10 cellular contexts compared by ENCODE assay signal in genomic region chr15:68816158-68816557, GRCh38. TPM values are rescaled to one million over a fixed set of nuclear protein-coding genes. Genes with fewer than 3 reads are reported as not detected.
DNase-seq lines count a peak whose midpoint lies in the region; ATAC-seq and TF ChIP-seq lines count a peak whose summit lies in the region.
"Had no signal": no experiment of that assay in that cellular context is flagged by ENCODE, and none has a peak within 500 bp of the region (broad histone marks: within the 10 kb centered on the region; RNA-seq: fewer than 3 reads in every experiment).

No MANE protein-coding gene starts in this region.

- no peaks in the 10 kb centered on the region for H3K9me3 ChIP-seq in T-helper 17 cell (ENCODE audit: control insufficient read depth, low read length, poor library complexity, severe bottlenecking)
- no peaks in the 10 kb centered on the region for H3K9me3 ChIP-seq in hepatocyte (ENCODE audit: low read depth)

- DNase-seq in NCI-H82 (lab: John Stamatoyannopoulos, UW): peak; percentile 56
- DNase-seq in NCI-H82 treated with DMSO at 0.1 percent for 48 hours (lab: John Stamatoyannopoulos, UW; ENCODE audit: unreplicated experiment): no peak
- DNase-seq in T-helper 17 cell: no peak
- no peak for DNase-seq in hepatocyte (ENCODE audit: low spot score)
- DNase-seq in COLO829 (ENCODE audit: low spot score): no peak
- no peak for DNase-seq in NCI-H446 (lab: John Stamatoyannopoulos, UW)
- DNase-seq in GM20000 (ENCODE audit: low spot score): no peak
- DNase-seq: 8988T, activated gamma-delta T cell had no signal

- peak overlapping the region; percentile 98 for H3K27ac Mint-ChIP-seq in T-helper 17 cell
- peak overlapping the region; percentile 99 for H3K27ac Mint-ChIP-seq in stimulated activated memory B cell treated with anti-CD40 and anti-IgM and Interleukin-4, amounts not matched to agents 10 μg/mL and 1 μg/mL and 100 μg/mL, for 72 hours

- H4K20me1 ChIP-seq in hepatocyte (ENCODE audit: insufficient read depth, poor library complexity, severe bottlenecking): peaks cover 43% of the 10 kb centered on the region

- H3K4me1 ChIP-seq in hepatocyte (ENCODE audit: insufficient read depth): peaks cover 38% of the 10 kb centered on the region

- peaks cover 94% of the 10 kb centered on the region for H3K79me2 ChIP-seq in hepatocyte

- no peaks in the 10 kb centered on the region for H3K27me3 Mint-ChIP-seq in T-helper 17 cell
- H3K27me3 Mint-ChIP-seq in stimulated activated memory B cell treated with anti-CD40 and anti-IgM and Interleukin-4, amounts not matched to agents 10 μg/mL and 1 μg/mL and 100 μg/mL, for 72 hours: no peaks in the 10 kb centered on the region

- H3K9me3 Mint-ChIP-seq in stimulated activated memory B cell treated with anti-CD40 and anti-IgM and Interleukin-4, amounts not matched to agents 10 μg/mL and 1 μg/mL and 100 μg/mL, for 72 hours: no peaks in the 10 kb centered on the region

- H3K9me2 ChIP-seq in hepatocyte (replicated peaks; ENCODE audit: insufficient read depth): no peaks in the 10 kb centered on the region

- H3K27ac ChIP-seq in hepatocyte: peak overlapping the region; percentile 99

- no peaks in the 10 kb centered on the region for H3K27me3 ChIP-seq in hepatocyte

- peak overlapping the region; percentile 82 for H3K4me2 ChIP-seq in hepatocyte

- TF ChIP-seq CTCF in hepatocyte (IDR thresholded peaks at IDR 0.05; ENCODE audit: poor library complexity) (no peak), GM20000 (IDR thresholded peaks at IDR 0.05; ENCODE audit: extremely low read depth, missing control alignments) (no peak)

- H3K4me3 ChIP-seq in hepatocyte: peak overlapping the region; percentile 96

- H3K36me3 ChIP-seq in hepatocyte (replicated peaks; ENCODE audit: insufficient read depth, low read depth): no peaks in the 10 kb centered on the region

- peaks cover 36% of the 10 kb centered on the region for H3K4me1 Mint-ChIP-seq in T-helper 17 cell
- peaks cover 57% of the 10 kb centered on the region for H3K4me1 Mint-ChIP-seq in stimulated activated memory B cell treated with anti-CD40 and anti-IgM and Interleukin-4, amounts not matched to agents 10 μg/mL and 1 μg/mL and 100 μg/mL, for 72 hours

- ATAC-seq in T-helper 17 cell: no peak
- no peak for ATAC-seq in stimulated activated memory B cell treated with anti-CD40 and anti-IgM and Interleukin-4, amounts not matched to agents 10 μg/mL and 1 μg/mL and 100 μg/mL, for 72 hours

- H3K36me3 Mint-ChIP-seq in T-helper 17 cell (ENCODE audit: low read depth): peaks cover 8% of the 10 kb centered on the region
- peaks cover 14% of the 10 kb centered on the region for H3K36me3 Mint-ChIP-seq in stimulated activated memory B cell treated with anti-CD40 and anti-IgM and Interleukin-4, amounts not matched to agents 10 μg/mL and 1 μg/mL and 100 μg/mL, for 72 hours

- WGBS in hepatocyte (ENCODE audit: low lambda C conversion rate, missing lambda C conversion rate): 73% methylated on average over 4 of the region's 4 CpGs

- peak overlapping the region; percentile 99 for H3K4me3 Mint-ChIP-seq in T-helper 17 cell
- H3K4me3 Mint-ChIP-seq in stimulated activated memory B cell treated with anti-CD40 and anti-IgM and Interleukin-4, amounts not matched to agents 10 μg/mL and 1 μg/mL and 100 μg/mL, for 72 hours: peak overlapping the region; percentile 93

- H2AFZ ChIP-seq in hepatocyte: no peak overlapping the region

RNA-seq across cellular contexts. Expression of gene ANP32A, which starts 4.5 kb away (rescaled TPM):
- total RNA-seq in T-helper 17 cell (10 to 100 TPM; 78.7 to 83.3 TPM), hepatocyte (59.4 and 81.8 TPM in 2 replicates)
- polyA plus RNA-seq in hepatocyte: 114 and 120 TPM in 2 replicates
